In the genomic region with DNA sequence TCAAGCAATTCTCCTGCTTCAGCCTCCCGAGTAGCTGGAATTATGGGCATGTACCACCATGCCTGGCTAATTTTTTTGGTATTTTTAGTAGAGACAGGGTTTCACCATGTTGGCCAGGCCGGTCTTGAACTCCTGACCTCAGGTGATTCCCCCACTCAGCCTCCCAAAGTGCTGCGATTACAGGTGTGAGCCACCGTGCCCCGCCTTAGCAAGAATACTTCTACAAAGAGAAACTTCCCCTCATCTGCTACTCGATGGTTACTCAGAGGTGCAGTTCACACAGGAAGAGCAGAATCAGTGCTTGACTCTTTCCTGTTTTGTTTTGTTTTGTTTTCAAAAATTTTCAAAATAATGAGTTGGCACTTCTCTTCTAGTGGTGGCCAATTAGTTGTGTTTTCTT, we compare ENCODE assay signal across 8 cellular contexts. TPM values are rescaled to one million over a fixed set of nuclear protein-coding genes. Genes with fewer than 3 reads are reported as not detected.
DNase-seq lines count a peak whose midpoint lies in the region; ATAC-seq, FAIRE-seq and TF ChIP-seq lines count a peak whose summit lies in the region.
"Not testable (repeated sequence)": the region's sequence is repeated elsewhere in the genome, so short reads cannot be mapped to it uniquely, and the experiment has no call there.

No MANE protein-coding gene starts in this region.

- not testable (repeated sequence) for H3K4me1 ChIP-seq in CD8-positive, alpha-beta memory T cell (ENCODE audit: insufficient read depth, low read length); endothelial cell of umbilical vein (ENCODE audit: control insufficient read depth, extremely low read depth, insufficient read depth, low read length)

- H2AFZ ChIP-seq in endothelial cell of umbilical vein (ENCODE audit: low read depth, low read length), result not testable (repeated sequence)

- not testable (repeated sequence) for H3K9me3 Mint-ChIP-seq in CD8-positive, alpha-beta memory T cell; activated CD8-positive, alpha-beta memory T cell treated with anti-CD3 and anti-CD28 coated beads, Interleukin-2, amount 10 ng/mL, durations not matched to agents 7 days and 5 days (ENCODE audit: low read depth); activated naive CD4-positive, alpha-beta T cell treated with anti-CD3 and anti-CD28 coated beads for 36 hours; natural killer cell treated with Interleukin-12 subunit alpha and Interleukin-12 subunit beta and Interleukin-15 and Interleukin-18, amount 100 ng/mL, for 72 hours

- H3K4me3 Mint-ChIP-seq in CD8-positive, alpha-beta memory T cell, result peak overlapping the region in 2 of 7 donors; percentile 32 to 48
- not testable (repeated sequence) for H3K4me3 Mint-ChIP-seq in activated CD8-positive, alpha-beta memory T cell treated with anti-CD3 and anti-CD28 coated beads, Interleukin-2, amount 10 ng/mL, durations not matched to agents 7 days and 5 days; activated naive CD4-positive, alpha-beta T cell treated with anti-CD3 and anti-CD28 coated beads for 36 hours
- peak overlapping the region; percentile 20 for H3K4me3 Mint-ChIP-seq in natural killer cell treated with Interleukin-12 subunit alpha and Interleukin-12 subunit beta and Interleukin-15 and Interleukin-18, amount 100 ng/mL, for 72 hours

- H3K79me2 ChIP-seq in endothelial cell of umbilical vein (ENCODE audit: control insufficient read depth, insufficient read depth, low read length), result not testable (repeated sequence)

- BruUV-seq in endothelial cell of umbilical vein (replicated peaks; lab: Mats Ljungman, UMichigan), result not testable (repeated sequence)

- CTCF ChIA-PET in CD8-positive, alpha-beta memory T cell (lab: Charles Lee); activated CD8-positive, alpha-beta memory T cell treated with anti-CD3 and anti-CD28 coated beads, Interleukin-2, amount 10 ng/mL, durations not matched to agents 7 days and 5 days (lab: Charles Lee); activated naive CD4-positive, alpha-beta T cell treated with anti-CD3 and anti-CD28 coated beads for 36 hours (lab: Charles Lee); endothelial cell of umbilical vein (lab: Charles Lee): not testable (repeated sequence)

- not testable (repeated sequence) for TF ChIP-seq POLR2A in endothelial cell of umbilical vein (IDR thresholded peaks at IDR 0.05; ENCODE audit: low read depth, low read length)

- H3K9ac ChIP-seq in endothelial cell of umbilical vein (replicated peaks; ENCODE audit: extremely low read depth, insufficient read depth, low read length), result not testable (repeated sequence)

- not testable (repeated sequence) for H3K9me3 ChIP-seq in CD8-positive, alpha-beta memory T cell (ENCODE audit: low read length); endothelial cell of umbilical vein (replicated peaks; ENCODE audit: control insufficient read depth, insufficient read depth, low read length)

- H3K27ac Mint-ChIP-seq in CD8-positive, alpha-beta memory T cell, result peak overlapping the region; percentile 60 to 90 (median 80)
- peak overlapping the region; percentile 63 for H3K27ac Mint-ChIP-seq in activated CD8-positive, alpha-beta memory T cell treated with anti-CD3 and anti-CD28 coated beads, Interleukin-2, amount 10 ng/mL, durations not matched to agents 7 days and 5 days
- H3K27ac Mint-ChIP-seq in activated naive CD4-positive, alpha-beta T cell treated with anti-CD3 and anti-CD28 coated beads for 36 hours, result not testable (repeated sequence)
- peak overlapping the region; percentile 59 to 83 for H3K27ac Mint-ChIP-seq in natural killer cell treated with Interleukin-12 subunit alpha and Interleukin-12 subunit beta and Interleukin-15 and Interleukin-18, amount 100 ng/mL, for 72 hours

- peak; percentile 67 to 89 for ATAC-seq in activated CD4-positive, CD25-positive, alpha-beta regulatory T cell treated with anti-CD3 and anti-CD28 coated beads, Interleukin-2, amount 50 U/mL, for 24 hours
- peak; percentile 49 for ATAC-seq in activated CD8-positive, alpha-beta memory T cell treated with anti-CD3 and anti-CD28 coated beads, Interleukin-2, amount 10 ng/mL, durations not matched to agents 7 days and 5 days
- peak; percentile 60 to 65 for ATAC-seq in natural killer cell treated with Interleukin-12 subunit alpha and Interleukin-12 subunit beta and Interleukin-15 and Interleukin-18, amount 100 ng/mL, for 72 hours

- peak; percentile 8 for FAIRE-seq in endothelial cell of umbilical vein (lab: Jason Lieb, UNC)

- H3K4me3 ChIP-seq in CD8-positive, alpha-beta memory T cell (ENCODE audit: low read length); endothelial cell of umbilical vein (replicated peaks in 1 of 3; ENCODE audit: insufficient read depth in 1 of 3, low read depth in 1 of 3, low read length in 3 of 3): not testable (repeated sequence)

- H3K4me1 Mint-ChIP-seq in CD8-positive, alpha-beta memory T cell, result peaks cover 24 to 27% (median 24%) of the 10 kb centered on the region in 3 donors
- peaks cover 37% of the 10 kb centered on the region for H3K4me1 Mint-ChIP-seq in activated CD8-positive, alpha-beta memory T cell treated with anti-CD3 and anti-CD28 coated beads, Interleukin-2, amount 10 ng/mL, durations not matched to agents 7 days and 5 days
- H3K4me1 Mint-ChIP-seq in activated naive CD4-positive, alpha-beta T cell treated with anti-CD3 and anti-CD28 coated beads for 36 hours (ENCODE audit: low read depth), result peaks cover 17% of the 10 kb centered on the region
- H3K4me1 Mint-ChIP-seq in natural killer cell treated with Interleukin-12 subunit alpha and Interleukin-12 subunit beta and Interleukin-15 and Interleukin-18, amount 100 ng/mL, for 72 hours (ENCODE audit: low read depth in 2 of 2), result peaks cover 19 to 24% of the 10 kb centered on the region in 2 donors

- dilution Hi-C loops in endothelial cell of umbilical vein (cut with MboI; ENCODE audit: extremely low pct_ligation_motif_present, low sequenced_read_pairs), result not testable (repeated sequence)

- not testable (repeated sequence) for H3K4me2 ChIP-seq in endothelial cell of umbilical vein (ENCODE audit: insufficient read depth, low read length)

- not testable (repeated sequence) for H3K36me3 Mint-ChIP-seq in CD8-positive, alpha-beta memory T cell; activated CD8-positive, alpha-beta memory T cell treated with anti-CD3 and anti-CD28 coated beads, Interleukin-2, amount 10 ng/mL, durations not matched to agents 7 days and 5 days; activated naive CD4-positive, alpha-beta T cell treated with anti-CD3 and anti-CD28 coated beads for 36 hours (ENCODE audit: low read depth); natural killer cell treated with Interleukin-12 subunit alpha and Interleukin-12 subunit beta and Interleukin-15 and Interleukin-18, amount 100 ng/mL, for 72 hours

- not testable (repeated sequence) for H3K27me3 Mint-ChIP-seq in CD8-positive, alpha-beta memory T cell; activated CD8-positive, alpha-beta memory T cell treated with anti-CD3 and anti-CD28 coated beads, Interleukin-2, amount 10 ng/mL, durations not matched to agents 7 days and 5 days; activated naive CD4-positive, alpha-beta T cell treated with anti-CD3 and anti-CD28 coated beads for 36 hours (ENCODE audit: low read depth); natural killer cell treated with Interleukin-12 subunit alpha and Interleukin-12 subunit beta and Interleukin-15 and Interleukin-18, amount 100 ng/mL, for 72 hours

- H4K20me1 ChIP-seq in endothelial cell of umbilical vein (replicated peaks; ENCODE audit: control insufficient read depth, extremely low read depth, insufficient read depth, low read length), result not testable (repeated sequence)

- not testable (repeated sequence) for H3K9me1 ChIP-seq in endothelial cell of umbilical vein (replicated peaks; ENCODE audit: control insufficient read depth, extremely low read depth, insufficient read depth, low read length)

- intact Hi-C loops in activated naive CD4-positive, alpha-beta T cell treated with anti-CD3 and anti-CD28 coated beads for 36 hours (cut with micrococcal nuclease); endothelial cell of umbilical vein (cut with micrococcal nuclease): not testable (repeated sequence)

- H3K27me3 ChIP-seq in CD8-positive, alpha-beta memory T cell (ENCODE audit: insufficient read depth, low read length, poor library complexity, severe bottlenecking); endothelial cell of umbilical vein (ENCODE audit: control insufficient read depth in 2 of 2, insufficient read depth in 2 of 2, low read length in 2 of 2): not testable (repeated sequence)

- not testable (repeated sequence) for TF ChIP-seq CTCF in endothelial cell of umbilical vein (IDR thresholded peaks at IDR 0.05; ENCODE audit: extremely low read depth in 1 of 2, insufficient read depth in 1 of 2, low read depth in 1 of 2, low read length in 2 of 2)

- H3K36me3 ChIP-seq in CD8-positive, alpha-beta memory T cell (ENCODE audit: insufficient read depth, low read length); endothelial cell of umbilical vein (ENCODE audit: control insufficient read depth in 2 of 2, extremely low read depth in 1 of 2, insufficient read depth in 2 of 2, low read length in 2 of 2): not testable (repeated sequence)

- POLR2A ChIA-PET in CD8-positive, alpha-beta memory T cell (lab: Charles Lee); endothelial cell of umbilical vein (lab: Charles Lee): not testable (repeated sequence)

- H3K27ac ChIP-seq in CD8-positive, alpha-beta memory T cell (ENCODE audit: low read depth, low read length); endothelial cell of umbilical vein (ENCODE audit: insufficient read depth, low read depth, low read length): not testable (repeated sequence)

- peak in 1 of 5 donors; percentile 37 for DNase-seq in CD8-positive, alpha-beta memory T cell
- peak; percentile 61 for DNase-seq in NCI-H226
- DNase-seq in activated CD8-positive, alpha-beta memory T cell treated with anti-CD3 and anti-CD28 coated beads, Interleukin-2, amount 10 ng/mL, durations not matched to agents 7 days and 5 days, result peak; percentile 57
- peak; percentile 45 for DNase-seq in activated naive CD4-positive, alpha-beta T cell treated with anti-CD3 and anti-CD28 coated beads for 36 hours
- not testable (repeated sequence) for DNase-seq in endothelial cell of umbilical vein (ENCODE audit: low read depth, low spot score); natural killer cell treated with Interleukin-12 subunit alpha and Interleukin-12 subunit beta and Interleukin-15 and Interleukin-18, amount 100 ng/mL, for 72 hours (ENCODE audit: low spot score)
- peak; percentile 7 for DNase-seq in stimulated activated CD8-positive, alpha-beta memory T cell treated with anti-CD3 and anti-CD28 coated beads, Interleukin-15, amount 100 ng/mL, for 1 hour (ENCODE audit: low read depth)

RNA-seq across cellular contexts. Expression of gene OSBP2, which starts 15.3 kb away (rescaled TPM):
- total RNA-seq in CD8-positive, alpha-beta memory T cell, result under 1 TPM; 0.66 to 0.74 TPM
- polyA plus RNA-seq in CD8-positive, alpha-beta memory T cell, result 0.74 TPM
- total RNA-seq in activated CD8-positive, alpha-beta memory T cell treated with anti-CD3 and anti-CD28 coated beads, Interleukin-2, amount 10 ng/mL, durations not matched to agents 7 days and 5 days, result 1 to 10 TPM; 1.7 to 4.3 TPM
- total RNA-seq in activated naive CD4-positive, alpha-beta T cell treated with anti-CD3 and anti-CD28 coated beads for 36 hours, result under 1 TPM; 0.81 to 0.89 TPM
- 6.5 and 7.5 TPM in 2 replicates for total RNA-seq in endothelial cell of umbilical vein
- polyA plus RNA-seq in endothelial cell of umbilical vein, result 4.1 and 4.3 TPM in 2 replicates
- polyA plus RNA-seq in endothelial cell of umbilical vein (2011; cell fraction: cytosol; rRNA removed), result 2.9 and 3.6 TPM in 2 replicates
- 4.3 and 5.9 TPM in 2 replicates for polyA plus RNA-seq in endothelial cell of umbilical vein (2011; cell fraction: nucleus; rRNA removed)
- 2.8 and 3.4 TPM in 2 replicates for polyA plus RNA-seq in endothelial cell of umbilical vein (2012)
- polyA minus RNA-seq in endothelial cell of umbilical vein, result 7.8 and 8.4 TPM in 2 replicates
- polyA minus RNA-seq in endothelial cell of umbilical vein (2011; cell fraction: cytosol; rRNA and poly(A)+ RNA removed), result 56.5 TPM
- polyA minus RNA-seq in endothelial cell of umbilical vein (2011; cell fraction: nucleus; rRNA and poly(A)+ RNA removed), result 5.9 and 9.7 TPM in 2 replicates
- total RNA-seq in natural killer cell treated with Interleukin-12 subunit alpha and Interleukin-12 subunit beta and Interleukin-15 and Interleukin-18, amount 100 ng/mL, for 72 hours, result 1 to 10 TPM in 1 of 2 donors, under 1 TPM in 1; 0.14 to 1.7 TPM

RNA-seq across cellular contexts. Expression of gene DUSP18, which starts 42.3 kb away (rescaled TPM):
- total RNA-seq in CD8-positive, alpha-beta memory T cell, result 10 to 100 TPM; 11.4 to 12.5 TPM
- 12.3 TPM for polyA plus RNA-seq in CD8-positive, alpha-beta memory T cell
- 10 to 100 TPM in 1 of 2 experiments, 1 to 10 TPM in 1; 9.2 to 11.6 TPM for total RNA-seq in activated CD8-positive, alpha-beta memory T cell treated with anti-CD3 and anti-CD28 coated beads, Interleukin-2, amount 10 ng/mL, durations not matched to agents 7 days and 5 days
- 1 to 10 TPM; 4.7 to 5.6 TPM for total RNA-seq in activated naive CD4-positive, alpha-beta T cell treated with anti-CD3 and anti-CD28 coated beads for 36 hours
- 17.5 and 18.3 TPM in 2 replicates for total RNA-seq in endothelial cell of umbilical vein
- polyA plus RNA-seq in endothelial cell of umbilical vein, result 30.1 and 32.9 TPM in 2 replicates
- polyA plus RNA-seq in endothelial cell of umbilical vein (2011; cell fraction: cytosol; rRNA removed), result 17.1 and 17.9 TPM in 2 replicates
- polyA plus RNA-seq in endothelial cell of umbilical vein (2011; cell fraction: nucleus; rRNA removed), result 15.6 TPM in 2 replicates
- 11.7 and 11.9 TPM in 2 replicates for polyA plus RNA-seq in endothelial cell of umbilical vein (2012)
- polyA minus RNA-seq in endothelial cell of umbilical vein, result 33.7 and 34.7 TPM in 2 replicates
- polyA minus RNA-seq in endothelial cell of umbilical vein (2011; cell fraction: cytosol; rRNA and poly(A)+ RNA removed), result 1.6 TPM
- polyA minus RNA-seq in endothelial cell of umbilical vein (2011; cell fraction: nucleus; rRNA and poly(A)+ RNA removed), result 5.7 and 7.4 TPM in 2 replicates
- 1 to 10 TPM; 7.1 to 7.7 TPM for total RNA-seq in natural killer cell treated with Interleukin-12 subunit alpha and Interleukin-12 subunit beta and Interleukin-15 and Interleukin-18, amount 100 ng/mL, for 72 hours
